In the genomic region with DNA sequence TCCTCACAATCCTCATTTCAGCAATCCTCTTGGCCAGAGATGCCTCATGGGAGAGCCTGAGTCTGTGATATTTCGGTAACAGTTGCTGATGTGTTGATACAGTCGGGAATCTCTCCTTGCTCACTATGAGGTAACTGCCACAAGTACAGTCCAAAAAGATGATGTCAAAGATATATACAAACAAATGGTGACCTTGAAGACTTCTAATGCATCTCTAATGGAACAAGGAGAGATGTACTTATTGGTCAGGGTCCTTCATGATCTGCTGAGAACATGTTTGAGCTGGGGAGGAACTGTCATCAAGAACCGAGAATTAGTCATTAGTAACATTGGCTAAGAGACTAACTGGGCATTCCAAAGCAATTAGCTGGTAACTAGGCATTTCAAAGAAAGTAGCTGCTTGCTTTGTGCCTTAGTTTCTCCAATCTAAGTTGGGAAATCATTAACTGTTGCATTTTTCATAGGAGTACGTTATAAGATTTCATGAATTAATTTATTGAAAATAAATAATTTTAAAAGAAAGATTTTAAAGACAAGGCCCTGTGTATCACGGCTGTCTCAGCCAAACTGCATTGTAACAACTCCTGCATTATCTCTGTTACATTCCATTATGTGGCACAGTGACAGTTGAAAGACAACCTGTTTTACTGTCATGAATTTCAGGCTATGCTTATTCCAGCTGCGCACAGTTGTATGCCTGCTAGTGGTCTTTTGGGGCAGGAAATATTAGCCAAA, we compare ENCODE assay signal across 13 cellular contexts. TPM values are rescaled to one million over a fixed set of nuclear protein-coding genes. Genes with fewer than 3 reads are reported as not detected.
A peak's percentile ranks its signal among the peaks of the same experiment; 100 is the strongest.
DNase-seq lines count a peak whose midpoint lies in the region; ATAC-seq and TF ChIP-seq lines count a peak whose summit lies in the region.
"Had no signal": no experiment of that assay in that cellular context is flagged by ENCODE, and none has a peak within 500 bp of the region (broad histone marks: within the 10 kb centered on the region; RNA-seq: fewer than 3 reads in every experiment).

No MANE protein-coding gene starts in this region.

- no peak for TF ChIP-seq EP300 in suprapubic skin (IDR thresholded peaks at IDR 0.05)

- peak overlapping the region; percentile 22 for H3K27ac ChIP-seq in suprapubic skin
- H3K27ac ChIP-seq: pancreas had no signal

- no peaks in the 10 kb centered on the region for H3K36me3 ChIP-seq in suprapubic skin
- H3K36me3 ChIP-seq: pancreas had no signal

- no peaks in the 10 kb centered on the region for H3K27me3 ChIP-seq in suprapubic skin
- H3K27me3 ChIP-seq: pancreas had no signal

- ATAC-seq in GM18868 (IDR thresholded peaks at IDR 0.05; ENCODE audit: unreplicated experiment) (no peak), HG03521 (IDR thresholded peaks at IDR 0.05; ENCODE audit: unreplicated experiment) (no peak)
- ATAC-seq: HepG2 had no signal

- no peak overlapping the region for H3K4me3 ChIP-seq in choroid plexus epithelial cell (ENCODE audit: low read depth, low read length)
- H3K4me3 ChIP-seq in suprapubic skin: no peak overlapping the region
- H3K4me3 ChIP-seq: pancreas had no signal

- no peaks in the 10 kb centered on the region for H3K9me3 ChIP-seq in suprapubic skin
- H3K9me3 ChIP-seq: pancreas had no signal

- TF ChIP-seq POLR2A in suprapubic skin (IDR thresholded peaks at IDR 0.05): no peak

- TF ChIP-seq CTCF in choroid plexus epithelial cell (conservative IDR thresholded peaks at IDR 0.05; ENCODE audit: low read depth, low read length): no peak
- TF ChIP-seq CTCF in suprapubic skin (IDR thresholded peaks at IDR 0.05): no peak

- 64% methylated on average over 6 of the region's 6 CpGs for WGBS in suprapubic skin

- DNase-seq in HPDE6-E6E7 (ENCODE audit: extremely low spot score) (peak; percentile 46), choroid plexus epithelial cell (ENCODE audit: low read depth) (peak; percentile 79), kidney tubule cell (ENCODE audit: low spot score) (peak; percentile 70), suprapubic skin (ENCODE audit: low spot score in 2 of 2) (no peak), NCI-H146 (lab: John Stamatoyannopoulos, UW) (no peak), NCI-H1092 (lab: John Stamatoyannopoulos, UW) (no peak)
- DNase-seq: activated effector memory CD4-positive, alpha-beta T cell treated with anti-CD3 and anti-CD28 coated beads, Interleukin-2, amount 50 U/mL, for 16 hours; effector CD8-positive, alpha-beta T cell; pancreas had no signal

- peaks cover 11% of the 10 kb centered on the region for H3K4me1 ChIP-seq in suprapubic skin
- H3K4me1 ChIP-seq: pancreas had no signal

RNA-seq across cellular contexts. Expression of a gene that starts 56.0 kb away (rescaled TPM):
- 1 to 10 TPM in 1 of 4 donors, under 1 TPM in 3; 0.08 to 2.3 (median 0.25) TPM for total RNA-seq in suprapubic skin
- total RNA-seq: HepG2, RPMI7951 had no signal

Comparison
In these comparisons a context has a peak if more than half of its experiments do, and no peak if none do; other contexts are left out.
1. DNase-seq: peak in HPDE6-E6E7 (single experiment), choroid plexus epithelial cell (single experiment) and kidney tubule cell (single experiment); none in suprapubic skin (0 of 2), NCI-H146 (single experiment) and NCI-H1092 (single experiment).